In genomic region chr6:54624779-54625178, GRCh38 we compare ENCODE assay signal across 19 cellular contexts.
A peak's percentile ranks its signal among the peaks of the same experiment; 100 is the strongest.
DNase-seq lines count a peak whose midpoint lies in the region; ATAC-seq and TF ChIP-seq lines count a peak whose summit lies in the region.
"Had no signal": no experiment of that assay in that cellular context is flagged by ENCODE, and none has a peak within 500 bp of the region (broad histone marks: within the 10 kb centered on the region; RNA-seq: fewer than 3 reads in every experiment).

No MANE protein-coding gene starts in this region.

- H3K4me3 ChIP-seq in AG10803 (ENCODE audit: low read length) (no peak overlapping the region), PC-9 (no peak overlapping the region), coronary artery (no peak overlapping the region)
- H3K4me3 ChIP-seq: GM23338, K562, SJCRH30 had no signal

- POLR2A ChIA-PET in PC-9 (lab: Charles Lee; ENCODE audit: unreplicated experiment), result no interaction called here
- POLR2A ChIA-PET in naive thymus-derived CD8-positive, alpha-beta T cell (lab: Charles Lee), result no interaction called here

- H3K79me2 ChIP-seq in PC-9 (ENCODE audit: low read depth), result no peaks in the 10 kb centered on the region

- no peaks in the 10 kb centered on the region for H3K36me3 Mint-ChIP-seq in chondrocyte (ENCODE audit: low read depth)
- H3K36me3 Mint-ChIP-seq in activated T-helper 1 cell treated with anti-CD3 and anti-CD28 coated beads, Interleukin-12 subunit alpha, Interleukin-12 subunit beta, Interleukin-2, Interleukin-4 antibody, amounts not matched to agents 30 ng/mL and 10 ng/mL and 1 ng/mL, durations not matched to agents 14 hours and 24 hours and 36 hours (ENCODE audit: low read depth), result no peaks in the 10 kb centered on the region
- H3K36me3 Mint-ChIP-seq in naive thymus-derived CD8-positive, alpha-beta T cell, result no peaks in the 10 kb centered on the region

- ATAC-seq in naive thymus-derived CD8-positive, alpha-beta T cell, result no peak
- ATAC-seq: GM23338, HCT116, K562 had no signal

- H2AFZ ChIP-seq in PC-9, result no peak overlapping the region
- H2AFZ ChIP-seq: GM23338 had no signal

- intact Hi-C loops in PC-9 (cut with micrococcal nuclease; ENCODE audit: unreplicated experiment), result no loop called here
- intact Hi-C loops in activated T-helper 1 cell treated with anti-CD3 and anti-CD28 coated beads, Interleukin-12 subunit alpha, Interleukin-12 subunit beta, Interleukin-2, Interleukin-4 antibody, amounts not matched to agents 30 ng/mL and 10 ng/mL and 1 ng/mL, durations not matched to agents 14 hours and 24 hours and 36 hours (cut with micrococcal nuclease), result no loop called here

- no peaks in the 10 kb centered on the region for H3K27me3 ChIP-seq in PC-9 (ENCODE audit: insufficient read depth, low read depth)
- H3K27me3 ChIP-seq: SJCRH30 had no signal

- BruUV-seq in PC-9 (replicated peaks; lab: Mats Ljungman, UMichigan), result no TSS peak

- H3K9me3 ChIP-seq in PC-9 (ENCODE audit: insufficient read depth, low read depth), result no peaks in the 10 kb centered on the region
- H3K9me3 ChIP-seq: SJCRH30 had no signal

- no peaks in the 10 kb centered on the region for H3K27me3 Mint-ChIP-seq in chondrocyte (ENCODE audit: low read depth)
- no peaks in the 10 kb centered on the region for H3K27me3 Mint-ChIP-seq in activated T-helper 1 cell treated with anti-CD3 and anti-CD28 coated beads, Interleukin-12 subunit alpha, Interleukin-12 subunit beta, Interleukin-2, Interleukin-4 antibody, amounts not matched to agents 30 ng/mL and 10 ng/mL and 1 ng/mL, durations not matched to agents 14 hours and 24 hours and 36 hours (ENCODE audit: insufficient read depth)
- peaks cover 0 to 2% (median 0%) of the 10 kb centered on the region in 5 donors for H3K27me3 Mint-ChIP-seq in naive thymus-derived CD8-positive, alpha-beta T cell

- no peaks in the 10 kb centered on the region for H3F3A ChIP-seq in PC-9 (ENCODE audit: insufficient read depth, low read depth)

- H3K27ac Mint-ChIP-seq in chondrocyte (ENCODE audit: unreplicated experiment), result peak overlapping the region; percentile 60
- no peak overlapping the region for H3K27ac Mint-ChIP-seq in activated T-helper 1 cell treated with anti-CD3 and anti-CD28 coated beads, Interleukin-12 subunit alpha, Interleukin-12 subunit beta, Interleukin-2, Interleukin-4 antibody, amounts not matched to agents 30 ng/mL and 10 ng/mL and 1 ng/mL, durations not matched to agents 14 hours and 24 hours and 36 hours
- H3K27ac Mint-ChIP-seq in naive thymus-derived CD8-positive, alpha-beta T cell, result no peak overlapping the region
- H3K27ac Mint-ChIP-seq: GM23338 had no signal

- DNase-seq in AG10803 (ENCODE audit: low read depth) (peak; percentile 69), RPMI7951 (ENCODE audit: low read depth) (peak; percentile 77), chondrocyte (ENCODE audit: low spot score) (no peak), non-pigmented ciliary epithelial cell (ENCODE audit: low read depth) (peak; percentile 58), PC-9 (no peak), coronary artery (ENCODE audit: low spot score) (no peak)
- no peak for DNase-seq in activated T-helper 1 cell treated with anti-CD3 and anti-CD28 coated beads, Interleukin-12 subunit alpha, Interleukin-12 subunit beta, Interleukin-2, Interleukin-4 antibody, amounts not matched to agents 30 ng/mL and 10 ng/mL and 1 ng/mL, durations not matched to agents 14 hours and 24 hours and 36 hours (ENCODE audit: low spot score)
- no peak for DNase-seq in naive thymus-derived CD8-positive, alpha-beta T cell
- DNase-seq: C1 segment of cervical spinal cord, DMS 273 treated with DMSO at 0.1 percent for 48 hours, MV-4-11, NCI-H1417 treated with DMSO at 0.1 percent for 48 hours, NCI-H1930, NCI-H69, RPMI8226, SJCRH30 had no signal

- H4K20me1 ChIP-seq in PC-9 (ENCODE audit: insufficient read depth), result no peaks in the 10 kb centered on the region

- no peaks in the 10 kb centered on the region for H3K36me3 ChIP-seq in PC-9 (ENCODE audit: low read depth)
- H3K36me3 ChIP-seq: SJCRH30 had no signal

- TF ChIP-seq CTCF in AG10803 (conservative IDR thresholded peaks at IDR 0.05; ENCODE audit: low read length), result no peak
- TF ChIP-seq CTCF in chondrocyte (IDR thresholded peaks at IDR 0.05), result no peak
- TF ChIP-seq CTCF in PC-9 (conservative IDR thresholded peaks at IDR 0.05), result no peak
- no peak for TF ChIP-seq CTCF in coronary artery (IDR thresholded peaks at IDR 0.05)

- H3K9me3 Mint-ChIP-seq in chondrocyte (ENCODE audit: low read depth), result peaks cover 12% of the 10 kb centered on the region
- H3K9me3 Mint-ChIP-seq in activated T-helper 1 cell treated with anti-CD3 and anti-CD28 coated beads, Interleukin-12 subunit alpha, Interleukin-12 subunit beta, Interleukin-2, Interleukin-4 antibody, amounts not matched to agents 30 ng/mL and 10 ng/mL and 1 ng/mL, durations not matched to agents 14 hours and 24 hours and 36 hours, result no peaks in the 10 kb centered on the region
- peaks cover 0 to 13% (median 0%) of the 10 kb centered on the region in 9 donors for H3K9me3 Mint-ChIP-seq in naive thymus-derived CD8-positive, alpha-beta T cell
- H3K9me3 Mint-ChIP-seq: GM23338 had no signal

- H3K4me1 ChIP-seq in PC-9 (replicated peaks; ENCODE audit: insufficient read depth), result no peaks in the 10 kb centered on the region
- H3K4me1 ChIP-seq: SJCRH30 had no signal

- no peaks in the 10 kb centered on the region for H3K4me1 Mint-ChIP-seq in chondrocyte (ENCODE audit: low read depth)
- no peaks in the 10 kb centered on the region for H3K4me1 Mint-ChIP-seq in activated T-helper 1 cell treated with anti-CD3 and anti-CD28 coated beads, Interleukin-12 subunit alpha, Interleukin-12 subunit beta, Interleukin-2, Interleukin-4 antibody, amounts not matched to agents 30 ng/mL and 10 ng/mL and 1 ng/mL, durations not matched to agents 14 hours and 24 hours and 36 hours (ENCODE audit: low read depth)
- no peaks in the 10 kb centered on the region for H3K4me1 Mint-ChIP-seq in naive thymus-derived CD8-positive, alpha-beta T cell
- H3K4me1 Mint-ChIP-seq: GM23338 had no signal

- CTCF ChIA-PET in PC-9 (lab: Charles Lee), result no interaction called here

- H3K9me2 ChIP-seq in PC-9 (ENCODE audit: insufficient read depth), result no peaks in the 10 kb centered on the region

- H3K27ac ChIP-seq in PC-9 (no peak overlapping the region), coronary artery (no peak overlapping the region)
- H3K27ac ChIP-seq: SJCRH30 had no signal

- no peak overlapping the region for H3K4me2 ChIP-seq in PC-9
- H3K4me2 ChIP-seq: GM23338 had no signal

- no peak overlapping the region for H3K4me3 Mint-ChIP-seq in chondrocyte (ENCODE audit: unreplicated experiment)
- H3K4me3 Mint-ChIP-seq in activated T-helper 1 cell treated with anti-CD3 and anti-CD28 coated beads, Interleukin-12 subunit alpha, Interleukin-12 subunit beta, Interleukin-2, Interleukin-4 antibody, amounts not matched to agents 30 ng/mL and 10 ng/mL and 1 ng/mL, durations not matched to agents 14 hours and 24 hours and 36 hours, result no peak overlapping the region
- no peak overlapping the region for H3K4me3 Mint-ChIP-seq in naive thymus-derived CD8-positive, alpha-beta T cell
- H3K4me3 Mint-ChIP-seq: GM23338 had no signal

Comparison
In these comparisons a context has a peak if more than half of its experiments do, and no peak if none do; other contexts are left out.
1. DNase-seq: peak in AG10803 (single experiment), RPMI7951 (single experiment) and non-pigmented ciliary epithelial cell (single experiment); none in chondrocyte (single experiment), PC-9 (0 of 2), activated T-helper 1 cell treated with anti-CD3 and anti-CD28 coated beads, Interleukin-12 subunit alpha, Interleukin-12 subunit beta, Interleukin-2, Interleukin-4 antibody, amounts not matched to agents 30 ng/mL and 10 ng/mL and 1 ng/mL, durations not matched to agents 14 hours and 24 hours and 36 hours (single experiment), coronary artery (single experiment) and naive thymus-derived CD8-positive, alpha-beta T cell (0 of 10).